ENCODE assay signal across 1 cellular context in the genomic region with DNA sequence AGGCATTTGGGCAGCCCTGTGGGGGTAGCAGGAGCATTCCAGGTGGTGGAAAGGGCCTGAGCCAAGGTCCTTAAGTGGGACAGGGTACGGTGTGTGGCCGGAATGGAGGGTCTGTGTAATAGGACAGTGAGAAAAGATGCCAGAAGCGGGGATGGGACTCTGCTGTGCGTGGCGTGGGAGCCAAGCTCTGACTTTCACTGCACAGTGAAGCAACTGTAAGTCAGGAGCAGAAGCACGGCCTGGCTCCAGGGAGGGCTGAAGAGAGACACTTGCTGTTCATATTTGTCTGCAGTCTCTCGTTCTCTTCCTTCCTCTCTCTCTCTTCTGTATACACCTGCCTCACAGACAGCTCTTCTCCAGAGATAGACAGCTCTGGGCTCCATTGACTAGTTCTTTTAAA.
TF ChIP-seq lines count a peak whose summit lies in the region.

No MANE protein-coding gene starts in this region.

TF ChIP-seq in HCT116, 20 proteins besides CTCF, POLR2A, EP300 and RAD21 (continued from another document):
- TF ChIP-seq FOSL1 (IDR thresholded peaks at IDR 0.05; ENCODE audit: low read depth): no peak
- TF ChIP-seq TCF7L2 (IDR thresholded peaks at IDR 0.05; ENCODE audit: borderline replicate concordance, extremely low read depth, insufficient read depth, insufficient read length): no peak
- no peak for TF ChIP-seq ZNF274 (IDR thresholded peaks at IDR 0.05; ENCODE audit: low read depth, low read length)
- TF ChIP-seq, protein P1, sequence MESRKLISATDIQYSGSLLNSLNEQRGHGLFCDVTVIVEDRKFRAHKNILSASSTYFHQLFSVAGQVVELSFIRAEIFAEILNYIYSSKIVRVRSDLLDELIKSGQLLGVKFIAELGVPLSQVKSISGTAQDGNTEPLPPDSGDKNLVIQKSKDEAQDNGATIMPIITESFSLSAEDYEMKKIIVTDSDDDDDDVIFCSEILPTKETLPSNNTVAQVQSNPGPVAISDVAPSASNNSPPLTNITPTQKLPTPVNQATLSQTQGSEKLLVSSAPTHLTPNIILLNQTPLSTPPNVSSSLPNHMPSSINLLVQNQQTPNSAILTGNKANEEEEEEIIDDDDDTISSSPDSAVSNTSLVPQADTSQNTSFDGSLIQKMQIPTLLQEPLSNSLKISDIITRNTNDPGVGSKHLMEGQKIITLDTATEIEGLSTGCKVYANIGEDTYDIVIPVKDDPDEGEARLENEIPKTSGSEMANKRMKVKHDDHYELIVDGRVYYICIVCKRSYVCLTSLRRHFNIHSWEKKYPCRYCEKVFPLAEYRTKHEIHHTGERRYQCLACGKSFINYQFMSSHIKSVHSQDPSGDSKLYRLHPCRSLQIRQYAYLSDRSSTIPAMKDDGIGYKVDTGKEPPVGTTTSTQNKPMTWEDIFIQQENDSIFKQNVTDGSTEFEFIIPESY (IDR thresholded peaks at IDR 0.05; ENCODE audit: extremely low read depth, insufficient replicate concordance, low read length): no peak
- TF ChIP-seq EZH2 (IDR thresholded peaks at IDR 0.05): no peak
- no peak for TF ChIP-seq EZH2phosphoT487 (IDR thresholded peaks at IDR 0.05; ENCODE audit: borderline replicate concordance)
- no peak for TF ChIP-seq CBX3 (IDR thresholded peaks at IDR 0.05; ENCODE audit: low read depth)
